1 cellular context compared by ENCODE assay signal in genomic region chr12:949337-950099, GRCh38.
TF ChIP-seq lines count a peak whose summit lies in the region.

Gene RAD52 (minus strand): TSS chr12:949694. CDS start chr12:933058, 16,636 bp downstream.

TF ChIP-seq in GM12878, 131 proteins besides CTCF, POLR2A, EP300 and RAD21 (continued from another document):
- TF ChIP-seq E2F8 (IDR thresholded peaks at IDR 0.05; ENCODE audit: low read depth, partially characterized antibody): peak; percentile 90
- TF ChIP-seq CHD1 (IDR thresholded peaks at IDR 0.05; ENCODE audit: low read depth, low read length): no peak
- TF ChIP-seq KDM1A (IDR thresholded peaks at IDR 0.05; ENCODE audit: borderline replicate concordance): no peak
- 0 out of 2 replicates have a peak, but pooled peaks have one; percentile 34 for TF ChIP-seq MEF2A (IDR thresholded peaks at IDR 0.05; ENCODE audit: insufficient read depth, low read depth, low read length)
- no peak for TF ChIP-seq ZNF622 (IDR thresholded peaks at IDR 0.05)
- peak; percentile 67 for TF ChIP-seq LARP7 (IDR thresholded peaks at IDR 0.05)
- TF ChIP-seq FOXM1 (IDR thresholded peaks at IDR 0.05; ENCODE audit: low read depth, low read length): peak; percentile 81
- peak; percentile 68 for TF ChIP-seq SMAD1 (IDR thresholded peaks at IDR 0.05; ENCODE audit: low read depth, partially characterized antibody)
- peak in 1 of 2 experiments; percentile 47; a peak in 1 of 4 replicates for TF ChIP-seq ETV6 (conservative IDR thresholded peaks at IDR 0.05 in 1 of 2, IDR thresholded peaks at IDR 0.05 in 1 of 2; ENCODE audit: borderline replicate concordance in 1 of 2, low read depth in 1 of 2)
- TF ChIP-seq CHD4 (IDR thresholded peaks at IDR 0.05): no peak
